In the genomic region with DNA sequence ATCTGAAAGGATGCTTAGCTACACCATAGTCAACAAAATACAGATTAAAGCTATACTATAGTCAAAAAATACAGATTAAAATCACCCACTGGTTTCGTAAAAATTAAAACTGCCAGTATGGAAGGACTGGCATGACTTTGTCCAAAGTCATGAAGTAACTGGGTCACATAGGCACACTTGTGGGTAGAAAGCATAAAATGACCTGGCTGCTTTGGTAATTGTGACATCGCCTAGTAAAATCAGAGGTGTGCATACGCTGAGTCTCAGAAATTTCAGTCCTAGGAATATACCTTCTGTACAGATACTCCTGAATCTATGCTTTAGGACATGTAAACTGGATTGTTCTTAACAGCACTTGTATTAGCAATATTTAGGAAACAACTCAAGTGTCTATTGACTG, we compare ENCODE assay signal across 1 cellular context.
TF ChIP-seq lines count a peak whose summit lies in the region.

No MANE protein-coding gene starts in this region.

TF ChIP-seq in GM23338, 12 proteins besides CTCF, POLR2A, EP300 and RAD21 (continued from another document):
- no peak for TF ChIP-seq REST (IDR thresholded peaks at IDR 0.05; ENCODE audit: unreplicated experiment)
- TF ChIP-seq ETS1 (IDR thresholded peaks at IDR 0.05) = no peak
- TF ChIP-seq ZNF114 (CRISPR knock-in tag; IDR thresholded peaks at IDR 0.05) = no peak
- no peak for TF ChIP-seq ZNF462 (CRISPR knock-in tag; IDR thresholded peaks at IDR 0.05)
- no peak for TF ChIP-seq EZH2phosphoT487 (IDR thresholded peaks at IDR 0.05; ENCODE audit: unreplicated experiment)
- no peak for TF ChIP-seq POLR2AphosphoS5 (IDR thresholded peaks at IDR 0.05; ENCODE audit: low read depth)
- TF ChIP-seq STAT1 (IDR thresholded peaks at IDR 0.05; ENCODE audit: unreplicated experiment) = no peak
- no peak for TF ChIP-seq ZNF331 (CRISPR knock-in tag; IDR thresholded peaks at IDR 0.05; ENCODE audit: low read depth)
- no peak for TF ChIP-seq EZH2 (IDR thresholded peaks at IDR 0.05; ENCODE audit: low read depth, unreplicated experiment)
